In genomic region chr12:6423267-6424007, GRCh38 we compare ENCODE assay signal across 8 cellular contexts.
DNase-seq lines count a peak whose midpoint lies in the region; ATAC-seq lines count a peak whose summit lies in the region.

No MANE protein-coding gene starts in this region.

- peak overlapping the region; percentile 53 for H3K27ac ChIP-seq in KOPT-K1 (ENCODE audit: low read depth, low read length, poor library complexity, severe bottlenecking)

- H3K27ac Mint-ChIP-seq in stimulated activated naive B cell treated with anti-CD40 and anti-IgM and Interleukin-4, amounts not matched to agents 10 μg/mL and 1 μg/mL and 100 μg/mL, for 72 hours = peak overlapping the region; percentile 79

- peak overlapping the region in 1 of 2 donors; percentile 3 for H3K4me3 Mint-ChIP-seq in stimulated activated naive B cell treated with anti-CD40 and anti-IgM and Interleukin-4, amounts not matched to agents 10 μg/mL and 1 μg/mL and 100 μg/mL, for 72 hours

- peaks cover 33 to 44% of the 10 kb centered on the region in 2 donors for H3K4me1 Mint-ChIP-seq in stimulated activated naive B cell treated with anti-CD40 and anti-IgM and Interleukin-4, amounts not matched to agents 10 μg/mL and 1 μg/mL and 100 μg/mL, for 72 hours

- H3K9me3 Mint-ChIP-seq in stimulated activated naive B cell treated with anti-CD40 and anti-IgM and Interleukin-4, amounts not matched to agents 10 μg/mL and 1 μg/mL and 100 μg/mL, for 72 hours = no peaks in the 10 kb centered on the region

- peak; percentile 37 to 44 for ATAC-seq in stimulated activated naive B cell treated with anti-CD40 and anti-IgM and Interleukin-4, amounts not matched to agents 10 μg/mL and 1 μg/mL and 100 μg/mL, for 72 hours (replicated peaks)

- DNase-seq in NK-92 treated with Interleukin-12 subunit alpha and Interleukin-12 subunit beta, amount 100 ng/mL, for 24 hours (lab: John Stamatoyannopoulos, UW) = peak; percentile 9
- DNase-seq in NK-92 (lab: John Stamatoyannopoulos, UW; ENCODE audit: unreplicated experiment) (no peak), OCI-M1 (lab: John Stamatoyannopoulos, UW) (peak; percentile 94), epidermal melanocyte (ENCODE audit: insufficient read length, low spot score) (peak; percentile 85), middle frontal gyrus (ENCODE audit: extremely low spot score, low spot score) (peak; percentile 64)
- DNase-seq in activated CD8-positive, alpha-beta memory T cell treated with anti-CD3 and anti-CD28 coated beads, Interleukin-2, amount 50 U/mL, for 4 hours = peak; percentile 74
- peak; percentile 62 for DNase-seq in stimulated activated naive B cell treated with anti-CD40 and anti-IgM and Interleukin-4, amounts not matched to agents 10 μg/mL and 1 μg/mL and 100 μg/mL, for 72 hours

- H3K9me3 ChIP-seq in KOPT-K1 (ENCODE audit: insufficient read depth, low read length, poor library complexity, severe bottlenecking) = no peaks in the 10 kb centered on the region

- H3K36me3 Mint-ChIP-seq in stimulated activated naive B cell treated with anti-CD40 and anti-IgM and Interleukin-4, amounts not matched to agents 10 μg/mL and 1 μg/mL and 100 μg/mL, for 72 hours = no peaks in the 10 kb centered on the region

- H3K36me3 ChIP-seq in KOPT-K1 (ENCODE audit: insufficient read depth, low read length) = no peaks in the 10 kb centered on the region

- H3K27me3 Mint-ChIP-seq in stimulated activated naive B cell treated with anti-CD40 and anti-IgM and Interleukin-4, amounts not matched to agents 10 μg/mL and 1 μg/mL and 100 μg/mL, for 72 hours = peaks cover 0 to 3% of the 10 kb centered on the region in 2 donors
